ENCODE assay signal across 2 cellular contexts in genomic region chrX:153382563-153383482, GRCh38.
TF ChIP-seq lines count a peak whose summit lies in the region.

No MANE protein-coding gene starts in this region.

TF ChIP-seq in SK-N-SH, 30 proteins besides CTCF, POLR2A, EP300 and RAD21:
- no peak for TF ChIP-seq RCOR1 (IDR thresholded peaks at IDR 0.05; ENCODE audit: low read length)
- no peak for TF ChIP-seq NRF1 (IDR thresholded peaks at IDR 0.05; ENCODE audit: low read depth, low read length)
- no peak for TF ChIP-seq TAF1 (IDR thresholded peaks at IDR 0.05; ENCODE audit: borderline replicate concordance, low read depth, low read length)
- no peak for TF ChIP-seq FOXJ3 (CRISPR knock-in tag; IDR thresholded peaks at IDR 0.05)
- no peak for TF ChIP-seq MEF2A (IDR thresholded peaks at IDR 0.05; ENCODE audit: borderline replicate concordance, low read depth)
- no peak for TF ChIP-seq POLR2AphosphoS5 (IDR thresholded peaks at IDR 0.05; ENCODE audit: low read depth, low read length)
- TF ChIP-seq USF2 (IDR thresholded peaks at IDR 0.05; ENCODE audit: borderline replicate concordance, low read depth, low read length), result no peak
- no peak for TF ChIP-seq MAX (IDR thresholded peaks at IDR 0.05; ENCODE audit: low read depth)
- no peak for TF ChIP-seq PBX3 (IDR thresholded peaks at IDR 0.05)
- TF ChIP-seq FOXM1 (IDR thresholded peaks at IDR 0.05; ENCODE audit: low read depth), result no peak
- no peak for TF ChIP-seq YY1 (IDR thresholded peaks at IDR 0.05; ENCODE audit: low read depth)
- no peak for TF ChIP-seq FOSL2 (IDR thresholded peaks at IDR 0.05; ENCODE audit: borderline replicate concordance, low read depth)
- TF ChIP-seq ELF1 (IDR thresholded peaks at IDR 0.05), result no peak
- no peak for TF ChIP-seq NFIC (IDR thresholded peaks at IDR 0.05; ENCODE audit: borderline replicate concordance)
- TF ChIP-seq RFX5 (IDR thresholded peaks at IDR 0.05; ENCODE audit: low read length), result no peak
- TF ChIP-seq RXRA (IDR thresholded peaks at IDR 0.05; ENCODE audit: borderline replicate concordance, low read depth), result no peak
- TF ChIP-seq TCF12 (IDR thresholded peaks at IDR 0.05), result no peak
- TF ChIP-seq SIN3A (IDR thresholded peaks at IDR 0.05; ENCODE audit: borderline replicate concordance, low read depth, low read length), result no peak
- no peak for TF ChIP-seq EZH2phosphoT487 (IDR thresholded peaks at IDR 0.05; ENCODE audit: borderline replicate concordance, low read depth)
- TF ChIP-seq MXI1 (IDR thresholded peaks at IDR 0.05; ENCODE audit: low read depth, low read length), result no peak

TF ChIP-seq in SK-N-SH treated with all-trans-retinoic acid at 6 μM for 48 hours, 23 proteins besides CTCF, POLR2A, EP300 and RAD21:
- no peak for TF ChIP-seq CSDC2 (CRISPR knock-in tag; IDR thresholded peaks at IDR 0.05)
- no peak for TF ChIP-seq ESRRG (CRISPR knock-in tag; IDR thresholded peaks at IDR 0.05)
- TF ChIP-seq POU6F1 (CRISPR knock-in tag; IDR thresholded peaks at IDR 0.05; ENCODE audit: borderline replicate concordance, low read depth), result no peak
- TF ChIP-seq SNAI2 (CRISPR knock-in tag; IDR thresholded peaks at IDR 0.05), result no peak
- TF ChIP-seq ZFP3 (CRISPR knock-in tag; IDR thresholded peaks at IDR 0.05), result no peak
- TF ChIP-seq PPARA (CRISPR knock-in tag; IDR thresholded peaks at IDR 0.05; ENCODE audit: borderline replicate concordance), result no peak
- TF ChIP-seq TSHZ2 (CRISPR knock-in tag; IDR thresholded peaks at IDR 0.05), result no peak
- TF ChIP-seq CREB5 (CRISPR knock-in tag; IDR thresholded peaks at IDR 0.05; ENCODE audit: low read depth), result no peak
- no peak for TF ChIP-seq TOX (CRISPR knock-in tag; IDR thresholded peaks at IDR 0.05; ENCODE audit: borderline replicate concordance)
- TF ChIP-seq ZNF8 (CRISPR knock-in tag; IDR thresholded peaks at IDR 0.05), result no peak
- TF ChIP-seq ZNF565 (CRISPR knock-in tag; conservative IDR thresholded peaks at IDR 0.05; ENCODE audit: low read depth), result no peak
- TF ChIP-seq CSRNP3 (CRISPR knock-in tag; IDR thresholded peaks at IDR 0.05), result no peak
- no peak for TF ChIP-seq OSR1 (CRISPR knock-in tag; IDR thresholded peaks at IDR 0.05)
- TF ChIP-seq ISL1 (CRISPR knock-in tag; IDR thresholded peaks at IDR 0.05), result no peak
- TF ChIP-seq RARB (CRISPR knock-in tag; IDR thresholded peaks at IDR 0.05), result no peak
